ENCODE assay signal across 13 cellular contexts in the genomic region with DNA sequence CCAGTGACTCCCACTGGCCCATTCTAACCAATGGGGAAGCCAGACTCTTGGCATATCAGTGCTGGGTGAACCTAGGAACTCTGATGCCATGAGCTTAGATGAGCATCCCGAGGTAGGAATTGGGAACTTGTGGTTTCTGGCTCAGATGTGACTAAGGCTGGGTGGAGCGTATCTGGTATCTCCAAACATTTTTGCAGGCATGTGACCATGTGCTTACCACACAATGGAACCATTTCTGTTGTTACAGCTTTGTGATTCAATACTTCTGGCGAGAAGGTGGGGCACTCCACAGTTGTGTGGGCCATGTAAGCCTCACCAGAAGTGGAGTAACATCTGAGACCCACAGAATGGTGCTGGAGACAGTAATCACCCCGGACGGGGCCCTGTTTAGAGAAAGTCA. TPM values are rescaled to one million over a fixed set of nuclear protein-coding genes. Genes with fewer than 3 reads are reported as not detected.
DNase-seq lines count a peak whose midpoint lies in the region; ATAC-seq and TF ChIP-seq lines count a peak whose summit lies in the region.
"Had no signal": no experiment of that assay in that cellular context is flagged by ENCODE, and none has a peak within 500 bp of the region (broad histone marks: within the 10 kb centered on the region; RNA-seq: fewer than 3 reads in every experiment).

No MANE protein-coding gene starts in this region.

- no peak for TF ChIP-seq CTCF in epithelial cell of proximal tubule (conservative IDR thresholded peaks at IDR 0.05; ENCODE audit: low read depth, low read length)
- no peak for TF ChIP-seq CTCF in retinal pigment epithelial cell (conservative IDR thresholded peaks at IDR 0.05; ENCODE audit: low read depth, low read length)

- DNase-seq in EL (peak; percentile 97), OCI-M2 (lab: John Stamatoyannopoulos, UW; ENCODE audit: unreplicated experiment) (peak; percentile 94), epithelial cell of proximal tubule (ENCODE audit: low read depth) (peak; percentile 71), retinal pigment epithelial cell (ENCODE audit: low read depth) (peak; percentile 99), NCI-H748 treated with DMSO at 0.1 percent for 48 hours (lab: John Stamatoyannopoulos, UW) (no peak)
- DNase-seq in activated CD4-positive, alpha-beta T cell treated with anti-CD3 and anti-CD28 coated beads, Interleukin-2, amount 50 U/mL, for 1 hour, result no peak
- DNase-seq in stimulated activated CD4-positive, alpha-beta T cell treated with anti-CD3 and anti-CD28 coated beads, Interleukin-1b, Interleukin-23, amount 100 ng/mL, for 48 hours, result no peak
- DNase-seq: activated CD4-positive, alpha-beta T cell treated with anti-CD3 and anti-CD28 coated beads for 1 hour; cerebellar nuclear complex; GF-D8; H9; NCI-H2081 had no signal

- H3K4me3 ChIP-seq in epithelial cell of proximal tubule (ENCODE audit: low read depth, low read length) (no peak overlapping the region), retinal pigment epithelial cell (ENCODE audit: low read length) (no peak overlapping the region)

- no peak for ATAC-seq in HG03571 (IDR thresholded peaks at IDR 0.05; ENCODE audit: unreplicated experiment)

RNA-seq across cellular contexts. Expression of a gene that starts 2.6 kb away (rescaled TPM):
- total RNA-seq in epithelial cell of proximal tubule, result 6.5 and 12.0 TPM in 2 replicates

RNA-seq across cellular contexts. Expression of a gene that starts 23.9 kb away (rescaled TPM):
- 21.2 and 30.5 TPM in 2 replicates for total RNA-seq in epithelial cell of proximal tubule

RNA-seq across cellular contexts. Expression of a gene that starts 47.3 kb away (rescaled TPM):
- 13.5 and 23.6 TPM in 2 replicates for total RNA-seq in epithelial cell of proximal tubule

RNA-seq across cellular contexts. Expression of a gene that starts 49.2 kb away (rescaled TPM):
- 14.0 and 28.6 TPM in 2 replicates for total RNA-seq in epithelial cell of proximal tubule

RNA-seq across cellular contexts. Expression of a gene that starts 56.3 kb away (rescaled TPM):
- total RNA-seq in epithelial cell of proximal tubule, result 3.6 and 5.7 TPM in 2 replicates

Comparison
In these comparisons a context has a peak if more than half of its experiments do, and no peak if none do; other contexts are left out.
1. DNase-seq: peak in EL (single experiment), OCI-M2 (single experiment), epithelial cell of proximal tubule (single experiment) and retinal pigment epithelial cell (single experiment); none in activated CD4-positive, alpha-beta T cell treated with anti-CD3 and anti-CD28 coated beads, Interleukin-2, amount 50 U/mL, for 1 hour (single experiment), stimulated activated CD4-positive, alpha-beta T cell treated with anti-CD3 and anti-CD28 coated beads, Interleukin-1b, Interleukin-23, amount 100 ng/mL, for 48 hours (single experiment) and NCI-H748 treated with DMSO at 0.1 percent for 48 hours (single experiment).